In the genomic region with DNA sequence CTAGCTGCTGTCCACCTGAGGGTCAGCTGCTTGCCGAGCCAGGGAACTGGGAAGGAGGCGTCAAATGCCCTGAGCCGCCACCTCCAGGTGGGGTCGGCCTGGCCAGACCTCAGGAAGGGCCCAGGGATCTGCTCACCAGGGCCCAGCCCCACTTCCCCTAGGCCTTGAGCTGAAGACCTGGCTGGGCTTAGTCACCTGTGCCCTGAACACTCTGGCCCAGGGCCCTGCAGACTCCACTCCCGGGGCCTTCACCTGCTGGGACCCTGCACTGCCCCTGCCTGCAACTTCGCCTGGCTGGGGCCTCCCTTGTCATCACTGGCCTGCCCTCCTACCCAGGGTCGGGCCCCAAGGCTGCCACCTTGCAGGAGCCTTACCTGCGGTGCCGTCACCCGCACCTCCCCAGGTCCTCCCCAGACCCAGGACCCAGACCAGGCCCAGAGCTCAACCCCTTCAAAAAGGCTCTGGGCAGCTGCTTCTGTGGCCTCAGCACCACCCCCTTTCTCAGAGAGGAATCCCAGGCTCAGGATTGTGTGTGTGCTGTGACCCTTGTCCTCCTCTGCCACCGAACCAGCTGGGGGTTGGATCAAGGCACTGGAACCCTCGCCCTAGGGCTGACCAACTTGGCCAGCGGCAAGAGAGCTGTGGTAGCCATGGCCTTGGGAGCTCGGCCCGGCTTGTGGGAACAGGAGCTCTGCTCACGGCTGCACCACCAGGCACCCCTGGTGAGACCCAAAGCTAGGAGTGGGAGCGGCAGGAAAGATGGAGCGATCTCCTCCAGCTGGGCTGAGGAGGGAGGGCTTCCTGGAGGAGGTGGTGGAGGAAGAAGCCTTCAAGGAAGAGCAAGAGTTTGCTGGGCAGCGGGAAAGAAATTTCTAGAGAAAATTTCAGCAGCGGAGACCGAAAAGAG, we compare ENCODE assay signal across 10 cellular contexts. TPM values are rescaled to one million over a fixed set of nuclear protein-coding genes. Genes with fewer than 3 reads are reported as not detected.
DNase-seq lines count a peak whose midpoint lies in the region; ATAC-seq and TF ChIP-seq lines count a peak whose summit lies in the region.
"Had no signal": no experiment of that assay in that cellular context is flagged by ENCODE, and none has a peak within 500 bp of the region (broad histone marks: within the 10 kb centered on the region; RNA-seq: fewer than 3 reads in every experiment).

No MANE protein-coding gene starts in this region.

- H3K9me3 ChIP-seq in SK-N-MC (ENCODE audit: low read depth, low read length) = no peaks in the 10 kb centered on the region

- peak overlapping the region; percentile 79 for H3K9ac ChIP-seq in SK-N-MC (ENCODE audit: insufficient read length)

- peaks cover 1% of the 10 kb centered on the region for H3K36me3 ChIP-seq in GM06990 (ENCODE audit: control insufficient read depth, insufficient read depth, low read length)
- H3K36me3 ChIP-seq in SK-N-MC (ENCODE audit: insufficient read depth, low read length) = peaks cover 22% of the 10 kb centered on the region

- H3K4me3 ChIP-seq in GM06990 (replicated peaks; ENCODE audit: low read depth, low read length) = peak overlapping the region; percentile 70
- H3K4me3 ChIP-seq in SK-N-MC = peak overlapping the region; percentile 88
- peak overlapping the region; percentile 78 for H3K4me3 ChIP-seq in fibroblast of the aortic adventitia (ENCODE audit: low read depth, low read length)

- TF ChIP-seq CTCF in GM06990 (IDR thresholded peaks at IDR 0.05; ENCODE audit: insufficient read depth, low read length, poor library complexity, severe bottlenecking) = no peak
- no peak for TF ChIP-seq CTCF in fibroblast of the aortic adventitia (IDR thresholded peaks at IDR 0.05; ENCODE audit: insufficient read depth, low read length)
- TF ChIP-seq CTCF in foreskin keratinocyte (conservative IDR thresholded peaks at IDR 0.05) = no peak

- ATAC-seq in sciatic nerve (peak; percentile 1), foreskin keratinocyte (no peak)

- no peak overlapping the region; the same call in 1 of the 2 replicates for H3K27ac ChIP-seq in SK-N-MC
- no peak overlapping the region for H3K27ac ChIP-seq in foreskin keratinocyte

- no peaks in the 10 kb centered on the region for H3K4me1 ChIP-seq in foreskin keratinocyte

- intact Hi-C loops in sciatic nerve (cut with DNase I) = no loop called here

- H3K27me3 ChIP-seq in GM06990 (replicated peaks; ENCODE audit: control insufficient read depth, insufficient read depth, low read length) = no peaks in the 10 kb centered on the region
- H3K27me3 ChIP-seq in foreskin keratinocyte = no peaks in the 10 kb centered on the region

- DNase-seq in GM06990 (ENCODE audit: extremely low read depth, insufficient read length) (no peak), SK-N-MC (ENCODE audit: low read depth, low spot score) (no peak), fibroblast of the aortic adventitia (ENCODE audit: low read depth) (no peak), sciatic nerve (ENCODE audit: low spot score) (no peak), SW 1271 (lab: John Stamatoyannopoulos, UW) (no peak), hepatic stellate cell (ENCODE audit: low spot score) (no peak), foreskin keratinocyte (no peak), islet precursor cell (no peak)

RNA-seq across cellular contexts. Expression of a gene that starts 1.2 kb away (rescaled TPM):
- total RNA-seq in fibroblast of the aortic adventitia (ENCODE audit: low replicate concordance) (27.1 and 43.7 TPM in 2 replicates), sciatic nerve (38.9 TPM), foreskin keratinocyte (47.5 and 51.3 TPM in 2 replicates)
- polyA plus RNA-seq in foreskin keratinocyte = 50.3 and 54.3 TPM in 2 replicates

RNA-seq across cellular contexts. Expression of a gene that starts 2.9 kb away (rescaled TPM):
- total RNA-seq in fibroblast of the aortic adventitia (ENCODE audit: low replicate concordance) (not detected in 2 replicates), sciatic nerve (not detected), foreskin keratinocyte (not detected in 2 replicates)
- not detected in 2 replicates for polyA plus RNA-seq in foreskin keratinocyte
- total RNA-seq: LHCN-M2 had no signal

RNA-seq across cellular contexts. Expression of a gene that starts 12.9 kb away (rescaled TPM):
- total RNA-seq in fibroblast of the aortic adventitia (ENCODE audit: low replicate concordance) = 21.8 and 195 TPM in 2 replicates
- total RNA-seq in sciatic nerve = 108 TPM
- 766 and 947 TPM in 2 replicates for total RNA-seq in foreskin keratinocyte
- 1,088 and 1,242 TPM in 2 replicates for polyA plus RNA-seq in foreskin keratinocyte

RNA-seq across cellular contexts. Expression of a gene that starts 23.3 kb away (rescaled TPM):
- total RNA-seq in fibroblast of the aortic adventitia (ENCODE audit: low replicate concordance) (not detected in 2 replicates), sciatic nerve (not detected), foreskin keratinocyte (not detected in 2 replicates)
- not detected in 2 replicates for polyA plus RNA-seq in foreskin keratinocyte
- total RNA-seq: left cardiac atrium had no signal

RNA-seq across cellular contexts. Expression of a gene that starts 23.6 kb away (rescaled TPM):
- total RNA-seq in fibroblast of the aortic adventitia (ENCODE audit: low replicate concordance) (12.6 and 31.3 TPM in 2 replicates), sciatic nerve (4.0 TPM), foreskin keratinocyte (15.8 and 19.9 TPM in 2 replicates)
- polyA plus RNA-seq in foreskin keratinocyte = 11.8 and 15.7 TPM in 2 replicates
